12 cellular contexts compared by ENCODE assay signal in genomic region chr17:74768763-74769114, GRCh38. TPM values are rescaled to one million over a fixed set of nuclear protein-coding genes. Genes with fewer than 3 reads are reported as not detected.
DNase-seq lines count a peak whose midpoint lies in the region; ATAC-seq and TF ChIP-seq lines count a peak whose summit lies in the region.
"Had no signal": no experiment of that assay in that cellular context is flagged by ENCODE, and none has a peak within 500 bp of the region (broad histone marks: within the 10 kb centered on the region; RNA-seq: fewer than 3 reads in every experiment).

No MANE protein-coding gene starts in this region.

- H3K36me3 ChIP-seq in CD8-positive, alpha-beta T cell (ENCODE audit: insufficient read depth, low read length): peaks cover 78% of the 10 kb centered on the region
- H3K36me3 ChIP-seq in osteoblast (ENCODE audit: insufficient read depth, low read length) (peaks cover 34% of the 10 kb centered on the region), uterus (no peaks in the 10 kb centered on the region)
- H3K36me3 ChIP-seq: ovary had no signal

- peaks cover 27% of the 10 kb centered on the region for H3K4me1 Mint-ChIP-seq in CD8-positive, alpha-beta T cell (ENCODE audit: low read depth)

- H3K9me3 Mint-ChIP-seq in CD8-positive, alpha-beta T cell: no peaks in the 10 kb centered on the region

- no peak overlapping the region for H2AFZ ChIP-seq in osteoblast (ENCODE audit: low read length)

- peaks cover 14% of the 10 kb centered on the region for H3K79me2 ChIP-seq in osteoblast (ENCODE audit: insufficient read depth, low read length)

- no peak for TF ChIP-seq POLR2A in uterus (IDR thresholded peaks at IDR 0.05)

- peaks cover 80% of the 10 kb centered on the region for H3K36me3 Mint-ChIP-seq in CD8-positive, alpha-beta T cell

- H3K9me3 ChIP-seq in CD8-positive, alpha-beta T cell (ENCODE audit: low read length): no peaks in the 10 kb centered on the region
- H3K9me3 ChIP-seq in osteoblast (ENCODE audit: low read depth, low read length) (no peaks in the 10 kb centered on the region), uterus (no peaks in the 10 kb centered on the region)
- H3K9me3 ChIP-seq: ovary had no signal

- H3K27ac Mint-ChIP-seq in CD8-positive, alpha-beta T cell: peak overlapping the region; percentile 72

- no peak overlapping the region for H3K4me2 ChIP-seq in osteoblast (ENCODE audit: insufficient read depth, low read length)

- CTCF ChIA-PET in CD8-positive, alpha-beta T cell (lab: Charles Lee): interaction anchor here (0.7 to 16.5 kb wide), 10 partner anchors 9 to 111 kb away, joined by 3 to 196 read pairs (median 22); partner anchors contain the start of gene RAB37

- ATAC-seq in CD8-positive, alpha-beta T cell: no peak
- no peak for ATAC-seq in GM18520 (IDR thresholded peaks at IDR 0.05; ENCODE audit: unreplicated experiment)

- H3K27me3 ChIP-seq in CD8-positive, alpha-beta T cell (ENCODE audit: insufficient read depth, low read length): no peaks in the 10 kb centered on the region
- H3K27me3 ChIP-seq in osteoblast (ENCODE audit: insufficient read depth, low read length) (no peaks in the 10 kb centered on the region), uterus (no peaks in the 10 kb centered on the region)
- H3K27me3 ChIP-seq: ovary had no signal

- peaks cover 9% of the 10 kb centered on the region for H3K4me1 ChIP-seq in CD8-positive, alpha-beta T cell (ENCODE audit: insufficient read depth, low read length)
- H3K4me1 ChIP-seq in osteoblast (ENCODE audit: insufficient read depth, low read length) (peaks cover 31% of the 10 kb centered on the region), uterus (no peaks in the 10 kb centered on the region)

- TF ChIP-seq CTCF in CD8-positive, alpha-beta T cell (IDR thresholded peaks at IDR 0.05): no peak
- TF ChIP-seq CTCF in VCaP (conservative IDR thresholded peaks at IDR 0.05) (no peak), osteoblast (IDR thresholded peaks at IDR 0.05; ENCODE audit: extremely low read depth, low read depth, low read length) (no peak), uterus (IDR thresholded peaks at IDR 0.05) (no peak)

- no peak overlapping the region for H3K27ac ChIP-seq in CD8-positive, alpha-beta T cell (ENCODE audit: low read depth, low read length)
- H3K27ac ChIP-seq in VCaP: peak overlapping the region; percentile 62
- H3K27ac ChIP-seq in epithelial cell of prostate: peak overlapping the region; percentile 44
- peak overlapping the region; percentile 72 for H3K27ac ChIP-seq in osteoblast (ENCODE audit: low read depth, low read length)
- H3K27ac ChIP-seq in uterus: no peak overlapping the region

- intact Hi-C loops in CD8-positive, alpha-beta T cell (cut with DNase I, micrococcal nuclease): no loop called here
- intact Hi-C loops in uterus (cut with DNase I; ENCODE audit: low total_unique reads): no loop called here

- POLR2A ChIA-PET in CD8-positive, alpha-beta T cell (lab: Charles Lee): interaction anchor here (1.2 to 3.7 kb wide), 4 partner anchors 9 to 32 kb away, joined by 3 to 24 read pairs (median 14); no protein-coding TSS in a partner anchor

- no peak overlapping the region for H3K4me3 ChIP-seq in CD8-positive, alpha-beta T cell (ENCODE audit: low read depth, low read length)
- H3K4me3 ChIP-seq in osteoblast (ENCODE audit: insufficient read depth, low read length) (no peak overlapping the region), uterus (no peak overlapping the region)
- H3K4me3 ChIP-seq: ovary had no signal

- H3K4me3 Mint-ChIP-seq in CD8-positive, alpha-beta T cell: no peak overlapping the region

- peaks cover 13% of the 10 kb centered on the region for H4K20me1 ChIP-seq in osteoblast (ENCODE audit: insufficient read depth, low read length)

- no peaks in the 10 kb centered on the region for H3K27me3 Mint-ChIP-seq in CD8-positive, alpha-beta T cell (ENCODE audit: low read depth)

- no peak for DNase-seq in CD8-positive, alpha-beta T cell
- DNase-seq in epithelial cell of prostate (ENCODE audit: low read depth, low spot score): no peak
- peak; percentile 82 for DNase-seq in osteoblast (ENCODE audit: insufficient read length, low spot score, missing footprints)
- no peak for DNase-seq in uterus
- no peak for DNase-seq in NCI-H524 (lab: John Stamatoyannopoulos, UW)
- DNase-seq in activated gamma-delta T cell treated with Interleukin-2 at 50 U/mL for 16 hours: no peak
- DNase-seq: activated CD8-positive, alpha-beta memory T cell treated with anti-CD3 and anti-CD28 coated beads for 24 hours; NCI-H146; SHP77 treated with DMSO at 0.1 percent for 48 hours had no signal

RNA-seq across cellular contexts. Expression of gene NAT9, which starts 7.4 kb away (rescaled TPM):
- 10 to 100 TPM; 37.9 to 41.1 TPM for total RNA-seq in CD8-positive, alpha-beta T cell
- 33.0 and 35.1 TPM in 2 replicates for total RNA-seq in osteoblast
- total RNA-seq in uterus: 10 to 100 TPM in 3 of 4 donors, 1 to 10 TPM in 1; 5.4 to 53.3 (median 33.9) TPM

RNA-seq across cellular contexts. Expression of gene NHERF1, which starts 20.3 kb away (rescaled TPM):
- 10 to 100 TPM; 72.5 to 73.7 TPM for total RNA-seq in CD8-positive, alpha-beta T cell
- total RNA-seq in osteoblast: 15.9 and 22.1 TPM in 2 replicates
- total RNA-seq in uterus: 10 to 100 TPM in 3 of 4 donors, 1 to 10 TPM in 1; 3.3 to 16.9 (median 12.0) TPM

RNA-seq across cellular contexts. Expression of gene RAB37, which starts 31.7 kb away (rescaled TPM):
- 10 to 100 TPM; 33.7 to 36.0 TPM for total RNA-seq in CD8-positive, alpha-beta T cell
- total RNA-seq in osteoblast (under 0.01 and 0.36 TPM in 2 replicates), uterus (1 to 10 TPM in 3 of 4 donors, under 1 TPM in 1; under 0.01 to 5.0 (median 1.7) TPM)

RNA-seq across cellular contexts. Expression of gene CD300LF, which starts 56.0 kb away (rescaled TPM):
- not detected for total RNA-seq in CD8-positive, alpha-beta T cell
- not detected in 2 replicates for total RNA-seq in osteoblast
- total RNA-seq in uterus: under 1 TPM in 2 of 4 donors, not detected in 2; 0.27 to 0.41 TPM

Comparison
In these comparisons a context has a peak if more than half of its experiments do, and no peak if none do; other contexts are left out.
1. H3K27ac ChIP-seq: peak in VCaP (single experiment), epithelial cell of prostate (single experiment) and osteoblast (single experiment); none in CD8-positive, alpha-beta T cell (single experiment) and uterus (0 of 2).
2. RNA of gene RAB37, which starts 31.7 kb away (total RNA-seq): 33.7 to 36.0 TPM in CD8-positive, alpha-beta T cell; under 0.01 to 5.0 TPM in uterus and under 0.01 to 0.36 TPM in osteoblast; every median in the first group is over 4 times any median in the second.